ENCODE assay signal across 11 cellular contexts in genomic region chr2:119408221-119408619, GRCh38. TPM values are rescaled to one million over a fixed set of nuclear protein-coding genes. Genes with fewer than 3 reads are reported as not detected.
DNase-seq lines count a peak whose midpoint lies in the region; ATAC-seq and TF ChIP-seq lines count a peak whose summit lies in the region.
"Had no signal": no experiment of that assay in that cellular context is flagged by ENCODE, and none has a peak within 500 bp of the region (broad histone marks: within the 10 kb centered on the region; RNA-seq: fewer than 3 reads in every experiment).

No MANE protein-coding gene starts in this region.

- CTCF ChIA-PET in mammary epithelial cell (lab: Charles Lee; ENCODE audit: low non-redundant PET), result no interaction called here

- intact Hi-C loops in Right ventricle myocardium inferior (cut with DNase I), result loop anchor here (5.0 to 10.0 kb wide), 2 partner anchors 187 to 254 kb away; no protein-coding TSS in a partner anchor
- intact Hi-C loops in left ventricle myocardium inferior (cut with micrococcal nuclease), result loop anchor here (5.0 kb wide), 2 partner anchors 69 to 254 kb away; no protein-coding TSS in a partner anchor
- intact Hi-C loops in lower leg skin (cut with DNase I; ENCODE audit: low total_unique reads), result no loop called here
- intact Hi-C loops in mammary epithelial cell (cut with micrococcal nuclease), result loop anchor here (5.0 kb wide), 2 partner anchors 234 to 769 kb away; no protein-coding TSS in a partner anchor

- H3K4me1 ChIP-seq in left ventricle myocardium inferior (peaks cover 9% of the 10 kb centered on the region), adipocyte (ENCODE audit: control insufficient read depth, insufficient read depth, low read length) (peaks cover 1% of the 10 kb centered on the region), mammary epithelial cell (ENCODE audit: insufficient read depth, low read length) (no peaks in the 10 kb centered on the region)
- H3K4me1 ChIP-seq: tibial artery had no signal

- H3K27me3 ChIP-seq in left ventricle myocardium inferior (ENCODE audit: low read depth), result no peaks in the 10 kb centered on the region
- H3K27me3 ChIP-seq in adipocyte (replicated peaks; ENCODE audit: control insufficient read depth, insufficient read depth, low read length), result peaks cover 25% of the 10 kb centered on the region
- peaks cover 4% of the 10 kb centered on the region for H3K27me3 ChIP-seq in mammary epithelial cell (ENCODE audit: insufficient read depth, low read length)

- ATAC-seq in Right ventricle myocardium inferior, result peak; percentile 56
- no peak for ATAC-seq in HG03196 (IDR thresholded peaks at IDR 0.05; ENCODE audit: unreplicated experiment)
- ATAC-seq: activated CD4-positive, CD25-positive, alpha-beta regulatory T cell treated with anti-CD3 and anti-CD28 coated beads, Interleukin-2, amount 50 U/mL, for 24 hours had no signal

- H4K20me1 ChIP-seq in mammary epithelial cell (ENCODE audit: insufficient read depth, low read length), result no peaks in the 10 kb centered on the region

- H3K79me2 ChIP-seq in mammary epithelial cell (ENCODE audit: insufficient read depth, low read length), result no peaks in the 10 kb centered on the region

- no peak overlapping the region for H3K27ac ChIP-seq in left ventricle myocardium inferior (replicated peaks)
- no peak overlapping the region for H3K27ac ChIP-seq in mammary epithelial cell (ENCODE audit: insufficient read depth, low read depth, low read length)
- H3K27ac ChIP-seq: tibial artery had no signal

- H3K36me3 ChIP-seq in left ventricle myocardium inferior (no peaks in the 10 kb centered on the region), adipocyte (ENCODE audit: control insufficient read depth, insufficient read depth, low read length, severe bottlenecking) (no peaks in the 10 kb centered on the region), mammary epithelial cell (ENCODE audit: insufficient read depth, low read length) (no peaks in the 10 kb centered on the region)
- H3K36me3 ChIP-seq: tibial artery had no signal

- H3K4me2 ChIP-seq in mammary epithelial cell (ENCODE audit: insufficient read depth, low read depth, low read length), result no peak overlapping the region

- H3K9ac ChIP-seq in adipocyte (ENCODE audit: low read length), result no peak overlapping the region
- no peak overlapping the region for H3K9ac ChIP-seq in mammary epithelial cell (ENCODE audit: insufficient read depth, low read length)

- no TSS peak for BruUV-seq in mammary epithelial cell (replicated peaks; lab: Mats Ljungman, UMichigan)

- TF ChIP-seq POLR2A in lower leg skin (IDR thresholded peaks at IDR 0.05), result no peak

- H3K9me3 ChIP-seq in left ventricle myocardium inferior (replicated peaks) (no peaks in the 10 kb centered on the region), adipocyte (ENCODE audit: control insufficient read depth, low read length) (peaks cover 9% of the 10 kb centered on the region), mammary epithelial cell (replicated peaks; ENCODE audit: insufficient read depth, low read length) (no peaks in the 10 kb centered on the region)

- in situ Hi-C loops in mammary epithelial cell (cut with MboI; ENCODE audit: low sequenced_read_pairs in 2 of 2), result loop anchor here in 1 of 2 donors (25.0 kb wide), 1 partner anchor 254 kb away; no protein-coding TSS in a partner anchor

- TF ChIP-seq CTCF in left ventricle myocardium inferior (IDR thresholded peaks at IDR 0.05; ENCODE audit: borderline replicate concordance) (no peak), lower leg skin (IDR thresholded peaks at IDR 0.05) (no peak), mammary epithelial cell (conservative IDR thresholded peaks at IDR 0.05 in 1 of 2, IDR thresholded peaks at IDR 0.05 in 1 of 2; ENCODE audit: extremely low read depth in 1 of 2, insufficient read depth in 1 of 2, low read depth in 1 of 2, low read length in 2 of 2) (no peak)

- no peak overlapping the region for H3K4me3 ChIP-seq in left ventricle myocardium inferior
- H3K4me3 ChIP-seq in adipocyte (ENCODE audit: low read length), result no peak overlapping the region
- no peak overlapping the region for H3K4me3 ChIP-seq in lower leg skin (ENCODE audit: low read depth, poor library complexity, severe bottlenecking)
- no peak overlapping the region for H3K4me3 ChIP-seq in mammary epithelial cell (replicated peaks in 1 of 3; ENCODE audit: insufficient read depth in 1 of 3, low read depth in 2 of 3, low read length in 3 of 3)
- H3K4me3 ChIP-seq: tibial artery had no signal

- dilution Hi-C loops in mammary epithelial cell (cut with HindIII; ENCODE audit: low sequenced_read_pairs), result no loop called here

- WGBS in lower leg skin, 2 donors, result 38 to 55% methylated on average over 5 of the region's 5 CpGs
- 75% methylated on average over 4 of the region's 5 CpGs for WGBS in mammary epithelial cell (ENCODE audit: low coverage, missing lambda C conversion rate)

- no peak overlapping the region for H2AFZ ChIP-seq in mammary epithelial cell (ENCODE audit: low read depth, low read length)

- DNase-seq in Right ventricle myocardium inferior (ENCODE audit: missing footprints) (no peak), left ventricle myocardium inferior (no peak), adipocyte (ENCODE audit: low read depth) (peak; percentile 35), lower leg skin (ENCODE audit: low spot score in 2 of 2) (peak; percentile 53 to 88), GDM1 (lab: John Stamatoyannopoulos, UW) (no peak), middle frontal gyrus (ENCODE audit: extremely low spot score, low spot score) (no peak), mammary epithelial cell (no peak)
- DNase-seq: NCI-H187 treated with DMSO at 0.1 percent for 48 hours had no signal

RNA-seq across cellular contexts. Expression of gene TMEM37, which starts 23.4 kb away (rescaled TPM):
- total RNA-seq in Right ventricle myocardium inferior, result 4.5 TPM
- 2.4 TPM for total RNA-seq in left ventricle myocardium inferior
- total RNA-seq in lower leg skin, result 1 to 10 TPM; 2.8 to 8.7 (median 6.8) TPM
- total RNA-seq in mammary epithelial cell, result not detected
- 0.03 TPM for polyA plus RNA-seq in mammary epithelial cell
- not detected for polyA minus RNA-seq in mammary epithelial cell

RNA-seq across cellular contexts. Expression of gene DBI, which starts 41.4 kb away (rescaled TPM):
- 299 TPM for total RNA-seq in Right ventricle myocardium inferior
- 303 TPM for total RNA-seq in left ventricle myocardium inferior
- total RNA-seq in lower leg skin, result 100 to 1,000 TPM; 266 to 369 (median 326) TPM
- 100 to 1,000 TPM in 1 of 2 donors, 10 to 100 TPM in 1; 36.5 to 217 TPM for total RNA-seq in mammary epithelial cell
- polyA plus RNA-seq in mammary epithelial cell, result 583 TPM
- 109 TPM for polyA minus RNA-seq in mammary epithelial cell

RNA-seq across cellular contexts. Expression of gene C2orf76, which starts 41.6 kb away (rescaled TPM):
- 6.8 TPM for total RNA-seq in Right ventricle myocardium inferior
- total RNA-seq in left ventricle myocardium inferior, result 7.3 TPM
- 10 to 100 TPM; 13.3 to 18.3 (median 16.7) TPM for total RNA-seq in lower leg skin
- 1 to 10 TPM; 6.2 to 8.3 TPM for total RNA-seq in mammary epithelial cell
- polyA plus RNA-seq in mammary epithelial cell, result 6.8 TPM
- 5.1 TPM for polyA minus RNA-seq in mammary epithelial cell

Comparison
In these comparisons a context has a peak if more than half of its experiments do, and no peak if none do; other contexts are left out.
1. DNase-seq: peak in adipocyte (single experiment) and lower leg skin (2 of 2); none in Right ventricle myocardium inferior (single experiment), left ventricle myocardium inferior (single experiment), GDM1 (single experiment), middle frontal gyrus (single experiment) and mammary epithelial cell (single experiment).